1 cellular context compared by ENCODE assay signal in genomic region chr7:65750511-65751344, GRCh38.
TF ChIP-seq lines count a peak whose summit lies in the region.

No MANE protein-coding gene starts in this region.

TF ChIP-seq in HepG2, 621 proteins besides CTCF, POLR2A, EP300 and RAD21 (continued from another document and continues in another):
- 0 out of 2 replicates have a peak, but pooled peaks have one; percentile 52 for TF ChIP-seq ZNF609 (CRISPR knock-in tag; IDR thresholded peaks at IDR 0.05; ENCODE audit: borderline replicate concordance)
- TF ChIP-seq, protein P1, sequence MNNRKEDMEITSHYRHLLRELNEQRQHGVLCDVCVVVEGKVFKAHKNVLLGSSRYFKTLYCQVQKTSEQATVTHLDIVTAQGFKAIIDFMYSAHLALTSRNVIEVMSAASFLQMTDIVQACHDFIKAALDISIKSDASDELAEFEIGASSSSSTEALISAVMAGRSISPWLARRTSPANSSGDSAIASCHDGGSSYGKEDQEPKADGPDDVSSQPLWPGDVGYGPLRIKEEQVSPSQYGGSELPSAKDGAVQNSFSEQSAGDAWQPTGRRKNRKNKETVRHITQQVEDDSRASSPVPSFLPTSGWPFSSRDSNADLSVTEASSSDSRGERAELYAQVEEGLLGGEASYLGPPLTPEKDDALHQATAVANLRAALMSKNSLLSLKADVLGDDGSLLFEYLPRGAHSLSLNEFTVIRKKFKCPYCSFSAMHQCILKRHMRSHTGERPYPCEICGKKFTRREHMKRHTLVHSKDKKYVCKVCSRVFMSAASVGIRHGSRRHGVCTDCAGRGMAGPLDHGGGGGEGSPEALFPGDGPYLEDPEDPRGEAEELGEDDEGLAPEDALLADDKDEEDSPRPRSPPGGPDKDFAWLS (CRISPR knock-in tag; IDR thresholded peaks at IDR 0.05; ENCODE audit: borderline replicate concordance): no peak
- no peak for TF ChIP-seq ZNF276 (CRISPR knock-in tag; IDR thresholded peaks at IDR 0.05; ENCODE audit: low read depth)
- peak; percentile 70 for TF ChIP-seq PHF20 (CRISPR knock-in tag; IDR thresholded peaks at IDR 0.05)
- TF ChIP-seq, protein P2, sequence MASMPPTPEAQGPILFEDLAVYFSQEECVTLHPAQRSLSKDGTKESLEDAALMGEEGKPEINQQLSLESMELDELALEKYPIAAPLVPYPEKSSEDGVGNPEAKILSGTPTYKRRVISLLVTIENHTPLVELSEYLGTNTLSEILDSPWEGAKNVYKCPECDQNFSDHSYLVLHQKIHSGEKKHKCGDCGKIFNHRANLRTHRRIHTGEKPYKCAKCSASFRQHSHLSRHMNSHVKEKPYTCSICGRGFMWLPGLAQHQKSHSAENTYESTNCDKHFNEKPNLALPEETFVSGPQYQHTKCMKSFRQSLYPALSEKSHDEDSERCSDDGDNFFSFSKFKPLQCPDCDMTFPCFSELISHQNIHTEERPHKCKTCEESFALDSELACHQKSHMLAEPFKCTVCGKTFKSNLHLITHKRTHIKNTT (CRISPR knock-in tag; IDR thresholded peaks at IDR 0.05): no peak
- TF ChIP-seq REXO4 (CRISPR knock-in tag; IDR thresholded peaks at IDR 0.05; ENCODE audit: borderline replicate concordance): no peak
- no peak for TF ChIP-seq RFX5 (IDR thresholded peaks at IDR 0.05; ENCODE audit: low read depth, low read length)
- TF ChIP-seq REL (CRISPR knock-in tag; conservative IDR thresholded peaks at IDR 0.05): no peak
- TF ChIP-seq ZNF740 (CRISPR knock-in tag; IDR thresholded peaks at IDR 0.05): no peak
- TF ChIP-seq PHF21A (CRISPR knock-in tag; IDR thresholded peaks at IDR 0.05): peak; percentile 81
- TF ChIP-seq CBX1 (IDR thresholded peaks at IDR 0.05; ENCODE audit: low read depth): no peak
- no peak for TF ChIP-seq ZNF263 (CRISPR knock-in tag; IDR thresholded peaks at IDR 0.05)
- TF ChIP-seq, protein P3, sequence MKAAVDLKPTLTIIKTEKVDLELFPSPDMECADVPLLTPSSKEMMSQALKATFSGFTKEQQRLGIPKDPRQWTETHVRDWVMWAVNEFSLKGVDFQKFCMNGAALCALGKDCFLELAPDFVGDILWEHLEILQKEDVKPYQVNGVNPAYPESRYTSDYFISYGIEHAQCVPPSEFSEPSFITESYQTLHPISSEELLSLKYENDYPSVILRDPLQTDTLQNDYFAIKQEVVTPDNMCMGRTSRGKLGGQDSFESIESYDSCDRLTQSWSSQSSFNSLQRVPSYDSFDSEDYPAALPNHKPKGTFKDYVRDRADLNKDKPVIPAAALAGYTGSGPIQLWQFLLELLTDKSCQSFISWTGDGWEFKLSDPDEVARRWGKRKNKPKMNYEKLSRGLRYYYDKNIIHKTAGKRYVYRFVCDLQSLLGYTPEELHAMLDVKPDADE (CRISPR knock-in tag; IDR thresholded peaks at IDR 0.05): no peak
- TF ChIP-seq FUBP1 (CRISPR knock-in tag; IDR thresholded peaks at IDR 0.05; ENCODE audit: borderline replicate concordance): no peak
- no peak for TF ChIP-seq FOXP1 (IDR thresholded peaks at IDR 0.05)
- no peak for TF ChIP-seq FOXP1 (CRISPR knock-in tag; IDR thresholded peaks at IDR 0.05)
- TF ChIP-seq ZBTB25 (CRISPR knock-in tag; IDR thresholded peaks at IDR 0.05): no peak
- no peak; the same call in 1 of the 2 replicates for TF ChIP-seq ZNF850 (CRISPR knock-in tag; conservative IDR thresholded peaks at IDR 0.05)
- TF ChIP-seq, protein P4, sequence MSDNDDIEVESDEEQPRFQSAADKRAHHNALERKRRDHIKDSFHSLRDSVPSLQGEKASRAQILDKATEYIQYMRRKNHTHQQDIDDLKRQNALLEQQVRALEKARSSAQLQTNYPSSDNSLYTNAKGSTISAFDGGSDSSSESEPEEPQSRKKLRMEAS (IDR thresholded peaks at IDR 0.05): peak; percentile 85
- no peak for TF ChIP-seq ZNF780A (CRISPR knock-in tag; IDR thresholded peaks at IDR 0.05)
- peak; percentile 28; the same call in 1 of the 2 replicates for TF ChIP-seq ZNF724P (CRISPR knock-in tag; IDR thresholded peaks at IDR 0.05; ENCODE audit: borderline replicate concordance)
- TF ChIP-seq EZH2 (conservative IDR thresholded peaks at IDR 0.05; ENCODE audit: low read depth, low read length): no peak
- TF ChIP-seq ZNF883 (CRISPR knock-in tag; IDR thresholded peaks at IDR 0.05; ENCODE audit: not compliant biosample characterization): no peak
- TF ChIP-seq, protein P5, sequence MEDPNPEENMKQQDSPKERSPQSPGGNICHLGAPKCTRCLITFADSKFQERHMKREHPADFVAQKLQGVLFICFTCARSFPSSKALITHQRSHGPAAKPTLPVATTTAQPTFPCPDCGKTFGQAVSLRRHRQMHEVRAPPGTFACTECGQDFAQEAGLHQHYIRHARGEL (CRISPR knock-in tag; IDR thresholded peaks at IDR 0.05): no peak
- no peak for TF ChIP-seq LCORL (IDR thresholded peaks at IDR 0.05)
- TF ChIP-seq LCORL (CRISPR knock-in tag; IDR thresholded peaks at IDR 0.05): 0 out of 2 replicates have a peak, but pooled peaks have one; percentile 22
- peak; percentile 87 for TF ChIP-seq AGO2 (optimal IDR thresholded peaks at IDR 0.05; ENCODE audit: low read depth, low read length)
- peak; percentile 59; the same call in 1 of the 2 replicates for TF ChIP-seq GZF1 (CRISPR knock-in tag; IDR thresholded peaks at IDR 0.05)
- TF ChIP-seq SUZ12 (IDR thresholded peaks at IDR 0.05; ENCODE audit: low read depth, low read length): no peak
- TF ChIP-seq, protein P6, sequence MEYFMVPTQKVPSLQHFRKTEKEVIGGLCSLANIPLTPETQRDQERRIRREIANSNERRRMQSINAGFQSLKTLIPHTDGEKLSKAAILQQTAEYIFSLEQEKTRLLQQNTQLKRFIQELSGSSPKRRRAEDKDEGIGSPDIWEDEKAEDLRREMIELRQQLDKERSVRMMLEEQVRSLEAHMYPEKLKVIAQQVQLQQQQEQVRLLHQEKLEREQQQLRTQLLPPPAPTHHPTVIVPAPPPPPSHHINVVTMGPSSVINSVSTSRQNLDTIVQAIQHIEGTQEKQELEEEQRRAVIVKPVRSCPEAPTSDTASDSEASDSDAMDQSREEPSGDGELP (IDR thresholded peaks at IDR 0.05; ENCODE audit: borderline replicate concordance, low read depth): no peak; the same call in 1 of the 2 replicates
- TF ChIP-seq TAF1 (CRISPR knock-in tag; IDR thresholded peaks at IDR 0.05): peak; percentile 91
- TF ChIP-seq FOXJ3 (CRISPR knock-in tag; IDR thresholded peaks at IDR 0.05; ENCODE audit: borderline replicate concordance): no peak
- TF ChIP-seq, protein P7, sequence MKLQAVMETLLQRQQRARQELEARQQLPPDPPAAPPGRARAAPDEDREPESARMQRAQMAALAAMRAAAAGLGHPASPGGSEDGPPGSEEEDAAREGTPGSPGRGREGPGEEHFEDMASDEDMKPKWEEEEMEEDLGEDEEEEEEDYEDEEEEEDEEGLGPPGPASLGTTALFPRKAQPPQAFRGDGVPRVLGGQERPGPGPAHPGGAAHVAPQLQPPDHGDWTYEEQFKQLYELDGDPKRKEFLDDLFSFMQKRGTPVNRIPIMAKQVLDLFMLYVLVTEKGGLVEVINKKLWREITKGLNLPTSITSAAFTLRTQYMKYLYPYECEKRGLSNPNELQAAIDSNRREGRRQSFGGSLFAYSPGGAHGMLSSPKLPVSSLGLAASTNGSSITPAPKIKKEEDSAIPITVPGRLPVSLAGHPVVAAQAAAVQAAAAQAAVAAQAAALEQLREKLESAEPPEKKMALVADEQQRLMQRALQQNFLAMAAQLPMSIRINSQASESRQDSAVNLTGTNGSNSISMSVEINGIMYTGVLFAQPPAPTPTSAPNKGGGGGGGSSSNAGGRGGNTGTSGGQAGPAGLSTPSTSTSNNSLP (IDR thresholded peaks at IDR 0.05; ENCODE audit: low read depth, low read length): 0 out of 2 replicates have a peak, but pooled peaks have one; percentile 20
- 0 out of 2 replicates have a peak, but pooled peaks have one; percentile 41 for TF ChIP-seq TARDBP (CRISPR knock-in tag; IDR thresholded peaks at IDR 0.05)
- TF ChIP-seq ZNF615 (CRISPR knock-in tag; IDR thresholded peaks at IDR 0.05; ENCODE audit: borderline replicate concordance): no peak
- no peak for TF ChIP-seq KAT2B (IDR thresholded peaks at IDR 0.05; ENCODE audit: borderline replicate concordance, low read depth, low read length)
- no peak for TF ChIP-seq MBD4 (IDR thresholded peaks at IDR 0.05; ENCODE audit: borderline replicate concordance, low read length)
- TF ChIP-seq, protein P8, sequence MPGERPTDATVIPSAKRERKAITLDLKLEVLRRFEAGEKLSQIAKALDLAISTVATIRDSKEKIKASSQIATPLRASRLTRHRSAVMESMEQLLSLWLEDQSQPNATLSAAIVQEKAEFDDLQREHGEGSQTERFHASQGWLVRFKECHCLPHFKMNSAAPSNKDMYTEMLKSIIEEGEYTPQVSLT (CRISPR knock-in tag; IDR thresholded peaks at IDR 0.05; ENCODE audit: borderline replicate concordance, low read depth): no peak
- no peak for TF ChIP-seq CSRNP1 (CRISPR knock-in tag; IDR thresholded peaks at IDR 0.05)
